ENCODE assay signal across 1 cellular context in the genomic region with DNA sequence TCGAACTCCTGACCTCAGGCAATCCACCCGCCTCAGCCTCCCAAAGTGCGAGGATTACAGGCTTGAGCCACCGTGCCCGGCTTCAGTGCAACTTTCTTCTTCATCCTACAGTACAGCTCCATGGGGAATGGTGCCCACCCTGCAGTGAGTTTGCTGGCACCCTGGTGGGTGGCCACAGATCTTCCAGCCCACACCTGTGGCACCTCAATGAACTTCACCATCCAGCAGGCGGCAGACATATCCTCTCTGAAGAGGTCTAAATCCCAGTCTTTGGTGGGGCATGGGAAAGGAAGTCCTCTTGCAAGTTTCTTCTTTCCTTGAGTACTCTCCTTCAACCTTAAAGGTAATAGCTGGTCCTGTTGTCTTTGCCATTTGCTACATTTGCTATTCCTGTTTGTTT.
TF ChIP-seq lines count a peak whose summit lies in the region.

No MANE protein-coding gene starts in this region.

TF ChIP-seq in HepG2, 621 proteins besides CTCF, POLR2A, EP300 and RAD21:
- TF ChIP-seq, protein P1, sequence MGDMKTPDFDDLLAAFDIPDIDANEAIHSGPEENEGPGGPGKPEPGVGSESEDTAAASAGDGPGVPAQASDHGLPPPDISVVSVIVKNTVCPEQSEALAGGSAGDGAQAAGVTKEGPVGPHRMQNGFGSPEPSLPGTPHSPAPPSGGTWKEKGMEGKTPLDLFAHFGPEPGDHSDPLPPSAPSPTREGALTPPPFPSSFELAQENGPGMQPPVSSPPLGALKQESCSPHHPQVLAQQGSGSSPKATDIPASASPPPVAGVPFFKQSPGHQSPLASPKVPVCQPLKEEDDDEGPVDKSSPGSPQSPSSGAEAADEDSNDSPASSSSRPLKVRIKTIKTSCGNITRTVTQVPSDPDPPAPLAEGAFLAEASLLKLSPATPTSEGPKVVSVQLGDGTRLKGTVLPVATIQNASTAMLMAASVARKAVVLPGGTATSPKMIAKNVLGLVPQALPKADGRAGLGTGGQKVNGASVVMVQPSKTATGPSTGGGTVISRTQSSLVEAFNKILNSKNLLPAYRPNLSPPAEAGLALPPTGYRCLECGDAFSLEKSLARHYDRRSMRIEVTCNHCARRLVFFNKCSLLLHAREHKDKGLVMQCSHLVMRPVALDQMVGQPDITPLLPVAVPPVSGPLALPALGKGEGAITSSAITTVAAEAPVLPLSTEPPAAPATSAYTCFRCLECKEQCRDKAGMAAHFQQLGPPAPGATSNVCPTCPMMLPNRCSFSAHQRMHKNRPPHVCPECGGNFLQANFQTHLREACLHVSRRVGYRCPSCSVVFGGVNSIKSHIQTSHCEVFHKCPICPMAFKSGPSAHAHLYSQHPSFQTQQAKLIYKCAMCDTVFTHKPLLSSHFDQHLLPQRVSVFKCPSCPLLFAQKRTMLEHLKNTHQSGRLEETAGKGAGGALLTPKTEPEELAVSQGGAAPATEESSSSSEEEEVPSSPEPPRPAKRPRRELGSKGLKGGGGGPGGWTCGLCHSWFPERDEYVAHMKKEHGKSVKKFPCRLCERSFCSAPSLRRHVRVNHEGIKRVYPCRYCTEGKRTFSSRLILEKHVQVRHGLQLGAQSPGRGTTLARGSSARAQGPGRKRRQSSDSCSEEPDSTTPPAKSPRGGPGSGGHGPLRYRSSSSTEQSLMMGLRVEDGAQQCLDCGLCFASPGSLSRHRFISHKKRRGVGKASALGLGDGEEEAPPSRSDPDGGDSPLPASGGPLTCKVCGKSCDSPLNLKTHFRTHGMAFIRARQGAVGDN (CRISPR knock-in tag; IDR thresholded peaks at IDR 0.05), result 0 out of 2 replicates have a peak, but pooled peaks have one; percentile 11
- TF ChIP-seq, protein P2, sequence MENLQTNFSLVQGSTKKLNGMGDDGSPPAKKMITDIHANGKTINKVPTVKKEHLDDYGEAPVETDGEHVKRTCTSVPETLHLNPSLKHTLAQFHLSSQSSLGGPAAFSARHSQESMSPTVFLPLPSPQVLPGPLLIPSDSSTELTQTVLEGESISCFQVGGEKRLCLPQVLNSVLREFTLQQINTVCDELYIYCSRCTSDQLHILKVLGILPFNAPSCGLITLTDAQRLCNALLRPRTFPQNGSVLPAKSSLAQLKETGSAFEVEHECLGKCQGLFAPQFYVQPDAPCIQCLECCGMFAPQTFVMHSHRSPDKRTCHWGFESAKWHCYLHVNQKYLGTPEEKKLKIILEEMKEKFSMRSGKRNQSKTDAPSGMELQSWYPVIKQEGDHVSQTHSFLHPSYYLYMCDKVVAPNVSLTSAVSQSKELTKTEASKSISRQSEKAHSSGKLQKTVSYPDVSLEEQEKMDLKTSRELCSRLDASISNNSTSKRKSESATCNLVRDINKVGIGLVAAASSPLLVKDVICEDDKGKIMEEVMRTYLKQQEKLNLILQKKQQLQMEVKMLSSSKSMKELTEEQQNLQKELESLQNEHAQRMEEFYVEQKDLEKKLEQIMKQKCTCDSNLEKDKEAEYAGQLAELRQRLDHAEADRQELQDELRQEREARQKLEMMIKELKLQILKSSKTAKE (CRISPR knock-in tag; IDR thresholded peaks at IDR 0.05; ENCODE audit: borderline replicate concordance), result no peak
- TF ChIP-seq STAG1 (CRISPR knock-in tag; IDR thresholded peaks at IDR 0.05), result peak; percentile 28; the same call in 1 of the 2 replicates
- TF ChIP-seq, protein P3, sequence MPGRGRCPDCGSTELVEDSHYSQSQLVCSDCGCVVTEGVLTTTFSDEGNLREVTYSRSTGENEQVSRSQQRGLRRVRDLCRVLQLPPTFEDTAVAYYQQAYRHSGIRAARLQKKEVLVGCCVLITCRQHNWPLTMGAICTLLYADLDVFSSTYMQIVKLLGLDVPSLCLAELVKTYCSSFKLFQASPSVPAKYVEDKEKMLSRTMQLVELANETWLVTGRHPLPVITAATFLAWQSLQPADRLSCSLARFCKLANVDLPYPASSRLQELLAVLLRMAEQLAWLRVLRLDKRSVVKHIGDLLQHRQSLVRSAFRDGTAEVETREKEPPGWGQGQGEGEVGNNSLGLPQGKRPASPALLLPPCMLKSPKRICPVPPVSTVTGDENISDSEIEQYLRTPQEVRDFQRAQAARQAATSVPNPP (CRISPR knock-in tag; IDR thresholded peaks at IDR 0.05), result no peak
- TF ChIP-seq MTF2 (CRISPR knock-in tag; IDR thresholded peaks at IDR 0.05; ENCODE audit: borderline replicate concordance), result no peak
- TF ChIP-seq STAT5B (CRISPR knock-in tag; IDR thresholded peaks at IDR 0.05), result no peak
